In genomic region chr3:195882002-195882441, GRCh38 we compare ENCODE assay signal across 28 cellular contexts.
"Had no signal": no experiment of that assay in that cellular context is flagged by ENCODE, and none has a peak within 500 bp of the region (broad histone marks: within the 10 kb centered on the region; RNA-seq: fewer than 3 reads in every experiment).

No MANE protein-coding gene starts in this region.

- H3K4me1 ChIP-seq: body of pancreas had no signal

- DNase-seq: activated CD4-positive, alpha-beta memory T cell treated with anti-CD3 and anti-CD28 coated beads for 36 hours; activated CD4-positive, alpha-beta T cell treated with anti-CD3 and anti-CD28 coated beads for 36 hours; activated CD4-positive, alpha-beta T cell treated with anti-CD3 and anti-CD28 coated beads, Interleukin-2, amount 10 ng/mL, durations not matched to agents 24 days and 14 days; activated CD4-positive, CD25-positive, alpha-beta regulatory T cell; activated CD4-positive, CD25-positive, alpha-beta regulatory T cell treated with anti-CD3 and anti-CD28 coated beads, Interleukin-2, amount 50 U/mL, for 72 hours; activated CD8-positive, alpha-beta memory T cell treated with anti-CD3 and anti-CD28 coated beads, Interleukin-2, amount 10 ng/mL, durations not matched to agents 7 days and 5 days; activated CD8-positive, alpha-beta memory T cell treated with anti-CD3 and anti-CD28 coated beads, Interleukin-2, amount 50 U/mL, for 4 hours; activated CD8-positive, alpha-beta T cell treated with anti-CD3 and anti-CD28 coated beads, Interleukin-2, amount 10 ng/mL, durations not matched to agents 7 days and 5 days; activated effector memory CD4-positive, alpha-beta T cell treated with anti-CD3 and anti-CD28 coated beads, Interleukin-2, amount 50 U/mL, for 16 hours; activated naive CD4-positive, alpha-beta T cell treated with anti-CD3 and anti-CD28 coated beads for 36 hours; activated naive CD8-positive, alpha-beta T cell treated with anti-CD3 and anti-CD28 coated beads for 36 hours; activated naive CD8-positive, alpha-beta T cell treated with anti-CD3 and anti-CD28 coated beads, Interleukin-2, amount 50 U/mL, for 24 hours; activated T-cell treated with anti-CD3 and anti-CD28 coated beads, Interleukin-2, amount 50 U/mL, for 1 hour; activated T-cell treated with anti-CD3 and anti-CD28 coated beads, Interleukin-2, amount 50 U/mL, for 48 hours; adrenal gland; amygdala; aorta; body of pancreas; central memory CD4-positive, alpha-beta T cell; cerebellar nuclear complex; effector memory CD4-positive, alpha-beta T cell; endodermal cell; foreskin fibroblast; head of caudate nucleus; T1000 had no signal

- ATAC-seq: activated CD4-positive, alpha-beta T cell treated with anti-CD3 and anti-CD28 coated beads for 36 hours; activated CD8-positive, alpha-beta memory T cell treated with anti-CD3 and anti-CD28 coated beads, Interleukin-2, amount 10 ng/mL, durations not matched to agents 7 days and 5 days; activated CD8-positive, alpha-beta T cell treated with anti-CD3 and anti-CD28 coated beads, Interleukin-2, amount 10 ng/mL, durations not matched to agents 7 days and 5 days; activated naive CD8-positive, alpha-beta T cell treated with anti-CD3 and anti-CD28 coated beads, Interleukin-2, amount 50 U/mL, for 24 hours; body of pancreas; esophagus mucosa had no signal

- H3K4me3 ChIP-seq: adrenal gland, body of pancreas, coronary artery, dorsolateral prefrontal cortex had no signal

- H3K9me3 ChIP-seq: adrenal gland, body of pancreas had no signal

- H3K27ac ChIP-seq: adrenal gland, body of pancreas, coronary artery, dorsolateral prefrontal cortex had no signal

- H3K27me3 ChIP-seq: adrenal gland, body of pancreas, dorsolateral prefrontal cortex had no signal
